In the genomic region with DNA sequence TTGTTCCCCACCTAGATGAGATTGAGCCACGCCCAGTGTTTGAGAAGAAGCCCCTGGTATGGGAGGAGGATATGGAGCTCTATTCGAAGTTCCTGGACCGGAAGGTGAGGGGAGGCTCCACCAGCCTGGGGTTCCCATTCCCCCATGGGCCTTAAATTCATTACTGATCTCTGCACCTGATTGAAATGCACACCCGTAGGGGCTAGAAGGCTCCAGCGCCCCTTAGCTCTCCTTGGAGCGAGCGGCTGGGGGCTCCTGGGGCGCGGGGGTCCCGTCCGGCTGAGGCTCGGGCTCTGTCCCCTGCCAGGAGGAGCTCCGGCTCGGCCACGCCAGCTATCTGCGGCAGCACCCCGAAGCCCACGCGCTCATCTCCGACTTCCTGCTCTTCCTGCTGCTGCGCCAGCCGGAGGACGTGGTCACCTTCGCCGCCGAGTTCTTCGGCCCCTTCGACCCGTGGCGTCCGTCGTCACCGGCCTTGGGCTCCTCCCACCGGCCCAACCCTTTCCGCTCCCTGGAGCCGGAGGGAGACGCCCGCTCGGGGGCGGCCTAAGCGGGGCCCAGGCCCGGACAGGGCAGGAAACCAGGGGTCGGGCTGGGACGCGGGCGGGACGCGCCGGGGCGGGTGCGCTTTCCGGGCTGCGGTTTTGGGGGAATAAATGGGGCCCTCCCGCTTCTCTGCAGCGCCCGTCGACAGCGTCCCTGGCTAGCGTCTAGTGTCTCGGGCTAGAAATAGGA, we compare ENCODE assay signal across 8 cellular contexts. TPM values are rescaled to one million over a fixed set of nuclear protein-coding genes. Genes with fewer than 3 reads are reported as not detected.
A peak's percentile ranks its signal among the peaks of the same experiment; 100 is the strongest.
DNase-seq lines count a peak whose midpoint lies in the region; ATAC-seq and TF ChIP-seq lines count a peak whose summit lies in the region.

No MANE protein-coding gene starts in this region.

- 7 to 14% methylated on average over 36 to 55 of the region's 60 CpGs for WGBS in tibial nerve, 2 donors

- peak; percentile 64 to 94 for TF ChIP-seq EP300 in tibial nerve (IDR thresholded peaks at IDR 0.05)

- peak overlapping the region; percentile 16 for H3K27ac ChIP-seq in RWPE2 (ENCODE audit: poor library complexity, severe bottlenecking)
- H3K27ac ChIP-seq in parathyroid adenoma = peak overlapping the region; percentile 85
- peak overlapping the region; percentile 80 to 94 (median 87) for H3K27ac ChIP-seq in tibial nerve

- no peaks in the 10 kb centered on the region for H3K36me3 ChIP-seq in RWPE2 (ENCODE audit: low read depth)
- no peaks in the 10 kb centered on the region for H3K36me3 ChIP-seq in parathyroid adenoma (ENCODE audit: control insufficient read depth, insufficient read depth, low read length)
- H3K36me3 ChIP-seq in tibial nerve = no peaks in the 10 kb centered on the region

- H3K9ac ChIP-seq in parathyroid adenoma = peak overlapping the region; percentile 81

- H3K27me3 ChIP-seq in RWPE2 (ENCODE audit: insufficient read depth, poor library complexity, severe bottlenecking) (no peaks in the 10 kb centered on the region), parathyroid adenoma (ENCODE audit: control insufficient read depth, insufficient read depth, low read length) (no peaks in the 10 kb centered on the region), tibial nerve (no peaks in the 10 kb centered on the region)

- H3K4me2 ChIP-seq in parathyroid adenoma (ENCODE audit: low read length) = peak overlapping the region; percentile 81

- H3K4me3 ChIP-seq in RWPE2 (ENCODE audit: severe bottlenecking) = peak overlapping the region; percentile 29
- H3K4me3 ChIP-seq in parathyroid adenoma (ENCODE audit: low read depth, low read length) = peak overlapping the region; percentile 65
- H3K4me3 ChIP-seq in tibial nerve = peak overlapping the region; percentile 38 to 64 (median 54)

- H3K4me1 ChIP-seq in RWPE2 (ENCODE audit: insufficient read depth, poor library complexity, severe bottlenecking) (no peaks in the 10 kb centered on the region), parathyroid adenoma (peaks cover 4% of the 10 kb centered on the region), tibial nerve (peaks cover 0 to 28% (median 7%) of the 10 kb centered on the region in 4 donors)

- DNase-seq in RWPE2 (ENCODE audit: low spot score) (no peak), glomerular visceral epithelial cell (ENCODE audit: extremely low spot score) (peak; percentile 47), tibial nerve (ENCODE audit: low spot score in 2 of 2) (peak; percentile 68 to 71), NCI-H2171 treated with DMSO at 0.1 percent for 48 hours (lab: John Stamatoyannopoulos, UW) (no peak)
- peak in 3 of 4 experiments; percentile 17 to 45 (median 38) for DNase-seq in activated naive CD4-positive, alpha-beta T cell (lab: John Stamatoyannopoulos, UW)

- H3K79me2 ChIP-seq in parathyroid adenoma = no peaks in the 10 kb centered on the region

- no peak for TF ChIP-seq CTCF in RWPE2 (IDR thresholded peaks at IDR 0.05; ENCODE audit: poor library complexity, severe bottlenecking)
- no peak for TF ChIP-seq CTCF in parathyroid adenoma (IDR thresholded peaks at IDR 0.05)
- no peak for TF ChIP-seq CTCF in tibial nerve (IDR thresholded peaks at IDR 0.05)

- TF ChIP-seq POLR2A in tibial nerve (IDR thresholded peaks at IDR 0.05) = peak; percentile 67 to 90

- no peaks in the 10 kb centered on the region for H3K9me3 ChIP-seq in RWPE2 (ENCODE audit: severe bottlenecking)
- no peaks in the 10 kb centered on the region for H3K9me3 ChIP-seq in parathyroid adenoma (ENCODE audit: control insufficient read depth, low read length)
- H3K9me3 ChIP-seq in tibial nerve = peaks cover 0 to 7% (median 0%) of the 10 kb centered on the region in 4 donors

- ATAC-seq in GM18520 (IDR thresholded peaks at IDR 0.05; ENCODE audit: unreplicated experiment) = peak; percentile 87
- peak; percentile 75 for ATAC-seq in HG02970 (IDR thresholded peaks at IDR 0.05; ENCODE audit: low FRiP score, unreplicated experiment)
- peak; percentile 93 for ATAC-seq in RWPE2 (ENCODE audit: low read depth)

- H2AFZ ChIP-seq in parathyroid adenoma = peak overlapping the region; percentile 96

RNA-seq across cellular contexts. Expression of a gene that starts 10.9 kb away (rescaled TPM):
- not detected for total RNA-seq in tibial nerve

RNA-seq across cellular contexts. Expression of a gene that starts 14.5 kb away (rescaled TPM):
- total RNA-seq in tibial nerve = 100 to 1,000 TPM in 1 of 4 donors, 10 to 100 TPM in 3; 19.0 to 213 (median 52.9) TPM

RNA-seq across cellular contexts. Expression of a gene that starts 32.1 kb away (rescaled TPM):
- total RNA-seq in tibial nerve = 100 to 1,000 TPM; 122 to 164 (median 140) TPM

RNA-seq across cellular contexts. Expression of a gene that starts 51.3 kb away (rescaled TPM):
- total RNA-seq in tibial nerve = not detected

Comparison
In these comparisons a context has a peak if more than half of its experiments do, and no peak if none do; other contexts are left out.
1. DNase-seq: peak in activated naive CD4-positive, alpha-beta T cell (3 of 4), glomerular visceral epithelial cell (single experiment) and tibial nerve (2 of 2); none in RWPE2 (single experiment) and NCI-H2171 treated with DMSO at 0.1 percent for 48 hours (single experiment).
2. H3K27ac ChIP-seq: peak in every context shown above with its lines; median percentile 87 in tibial nerve; 85 in parathyroid adenoma; 16 in RWPE2.
3. Peak in every context shown above with its lines, with median percentiles within 50 percentile points of each other: ATAC-seq and H3K4me3 ChIP-seq.